ENCODE assay signal across 16 cellular contexts in genomic region chr4:184289179-184289535, GRCh38.
DNase-seq lines count a peak whose midpoint lies in the region; ATAC-seq, FAIRE-seq and TF ChIP-seq lines count a peak whose summit lies in the region.
"Had no signal": no experiment of that assay in that cellular context is flagged by ENCODE, and none has a peak within 500 bp of the region (broad histone marks: within the 10 kb centered on the region; RNA-seq: fewer than 3 reads in every experiment).

No MANE protein-coding gene starts in this region.

- H3K9ac ChIP-seq in BLaER1 treated with 17β-estradiol and CSF1 and Interleukin-3, amounts not matched to agents 10 nM and 100 nM, result peak overlapping the region in 2 of 11 experiments; percentile 3 to 29; a peak in 1 of 22 replicates
- H3K9ac ChIP-seq in IMR-90 (ENCODE audit: low read depth, low read length) (no peak overlapping the region), colonic mucosa (ENCODE audit: low read depth in 2 of 2, low read length in 2 of 2) (peak overlapping the region in 1 of 2 donors; percentile 55), kidney (ENCODE audit: low read length in 2 of 2) (no peak overlapping the region)

- H4K91ac ChIP-seq in IMR-90 (ENCODE audit: insufficient read depth, low read depth, low read length), result no peak overlapping the region

- no peak overlapping the region for H2AK5ac ChIP-seq in IMR-90 (ENCODE audit: low read depth, low read length)

- TF ChIP-seq POLR2A in IMR-90 (IDR thresholded peaks at IDR 0.05; ENCODE audit: low read depth, low read length) (no peak), GM18505 (IDR thresholded peaks at IDR 0.05; ENCODE audit: borderline replicate concordance, extremely low read depth, insufficient read depth, insufficient read length) (no peak)

- H3K27ac ChIP-seq in BLaER1 treated with 17β-estradiol and CSF1 and Interleukin-3, amounts not matched to agents 10 nM and 100 nM, result 0 out of 22 replicates have a peak overlapping the region, but pooled peaks of 1 of the 11 experiments have one; percentile 10
- H3K27ac ChIP-seq in IMR-90 (ENCODE audit: insufficient read depth, low read length) (no peak overlapping the region), colonic mucosa (peak overlapping the region; percentile 4), kidney (ENCODE audit: low read depth in 2 of 2, low read length in 2 of 2) (no peak overlapping the region)
- H3K27ac ChIP-seq in naive thymus-derived CD4-positive, alpha-beta T cell (ENCODE audit: low read depth, low read length), result no peak overlapping the region
- H3K27ac ChIP-seq: HL-60 had no signal

- H4K20me1 ChIP-seq in BLaER1 treated with 17β-estradiol and CSF1 and Interleukin-3, amounts not matched to agents 10 nM and 100 nM, result no peaks in the 10 kb centered on the region
- no peaks in the 10 kb centered on the region for H4K20me1 ChIP-seq in IMR-90 (ENCODE audit: insufficient read depth, low read length)

- H3K9me3 ChIP-seq in BLaER1 treated with 17β-estradiol and CSF1 and Interleukin-3, amounts not matched to agents 10 nM and 100 nM (replicated peaks in 1 of 11), result no peaks in the 10 kb centered on the region
- no peaks in the 10 kb centered on the region for H3K9me3 ChIP-seq in IMR-90 (ENCODE audit: control insufficient read depth, insufficient read depth, low read length)
- no peaks in the 10 kb centered on the region for H3K9me3 ChIP-seq in colonic mucosa
- H3K9me3 ChIP-seq in naive thymus-derived CD4-positive, alpha-beta T cell (ENCODE audit: control insufficient read depth in 2 of 3, low read length in 3 of 3), result no peaks in the 10 kb centered on the region
- H3K9me3 ChIP-seq in kidney (ENCODE audit: control insufficient read depth in 1 of 2, low read length in 2 of 2), result no peaks in the 10 kb centered on the region
- H3K9me3 ChIP-seq: mucosa of descending colon had no signal

- no peaks in the 10 kb centered on the region for H3K36me3 ChIP-seq in BLaER1 treated with 17β-estradiol and CSF1 and Interleukin-3, amounts not matched to agents 10 nM and 100 nM
- H3K36me3 ChIP-seq in IMR-90 (ENCODE audit: control insufficient read depth, insufficient read depth, low read length) (no peaks in the 10 kb centered on the region), colonic mucosa (no peaks in the 10 kb centered on the region), kidney (ENCODE audit: control insufficient read depth in 1 of 2, insufficient read depth in 2 of 2, low read length in 2 of 2) (no peaks in the 10 kb centered on the region)
- no peaks in the 10 kb centered on the region for H3K36me3 ChIP-seq in naive thymus-derived CD4-positive, alpha-beta T cell (ENCODE audit: control insufficient read depth in 2 of 3, insufficient read depth in 3 of 3, low read length in 3 of 3)

- no peak overlapping the region for H3K56ac ChIP-seq in IMR-90 (ENCODE audit: extremely low read depth, insufficient read depth, low read length)

- intact Hi-C loops in IMR-90 (cut with micrococcal nuclease), result no loop called here
- intact Hi-C loops in colonic mucosa (cut with DNase I), result loop anchor here (5.0 to 10.0 kb wide), 2 partner anchors 106 to 248 kb away; no protein-coding TSS in a partner anchor
- intact Hi-C loops in naive thymus-derived CD4-positive, alpha-beta T cell (cut with micrococcal nuclease), result no loop called here
- intact Hi-C loops in kidney (cut with DNase I), result no loop called here

- no peak overlapping the region for H4K8ac ChIP-seq in IMR-90 (ENCODE audit: low read depth in 2 of 2, low read length in 2 of 2)

- BruUV-seq in IMR-90 (replicated peaks; lab: Mats Ljungman, UMichigan), result no TSS peak

- H2BK15ac ChIP-seq in IMR-90 (ENCODE audit: low read depth, low read length), result no peak overlapping the region

- peak overlapping the region; percentile 38 to 84 (median 69) for H3K4me2 ChIP-seq in BLaER1 treated with 17β-estradiol and CSF1 and Interleukin-3, amounts not matched to agents 10 nM and 100 nM
- no peak overlapping the region for H3K4me2 ChIP-seq in IMR-90 (ENCODE audit: low read depth, low read length)

- DNase-seq in IMR-90 (no peak), colonic mucosa (no peak), GM20000 (ENCODE audit: low spot score) (no peak), kidney (no peak), NOMO-1 treated with DMSO at 0.1 percent for 48 hours (lab: John Stamatoyannopoulos, UW; ENCODE audit: unreplicated experiment) (no peak)
- DNase-seq in naive thymus-derived CD4-positive, alpha-beta T cell, result no peak
- DNase-seq: activated effector memory CD4-positive, alpha-beta T cell treated with anti-CD3 and anti-CD28 coated beads, Interleukin-2, amount 50 U/mL, for 16 hours; aorta; immature natural killer cell; Kasumi-1; NCI-H1436; NCI-H2227 treated with DMSO at 0.1 percent for 48 hours had no signal

- no peak overlapping the region for H3K4ac ChIP-seq in IMR-90 (ENCODE audit: low read depth, low read length)

- ATAC-seq in IMR-90 (ENCODE audit: low read depth), result no peak
- ATAC-seq in naive thymus-derived CD4-positive, alpha-beta T cell, result no peak
- no peak for ATAC-seq in GM18505 (IDR thresholded peaks at IDR 0.05; ENCODE audit: unreplicated experiment)

- POLR2A ChIA-PET in IMR-90 (lab: Charles Lee; ENCODE audit: unreplicated experiment), result no interaction called here
- POLR2A ChIA-PET in naive thymus-derived CD4-positive, alpha-beta T cell (lab: Charles Lee), result interaction anchor here (0.5 kb wide), 1 partner anchor 257 kb away, joined by 3 read pairs; no protein-coding TSS in a partner anchor

- peaks cover 3% of the 10 kb centered on the region; the same call in 1 of the 2 replicates for H3K9me1 ChIP-seq in IMR-90 (ENCODE audit: insufficient read depth, low read length)

- H3K4me3 ChIP-seq in BLaER1 treated with 17β-estradiol and CSF1 and Interleukin-3, amounts not matched to agents 10 nM and 100 nM, result no peak overlapping the region
- no peak overlapping the region for H3K4me3 ChIP-seq in IMR-90 (ENCODE audit: insufficient read depth, low read depth, low read length)
- H3K4me3 ChIP-seq in colonic mucosa, result no peak overlapping the region
- no peak overlapping the region for H3K4me3 ChIP-seq in naive thymus-derived CD4-positive, alpha-beta T cell (ENCODE audit: low read length)
- no peak overlapping the region for H3K4me3 ChIP-seq in kidney (ENCODE audit: low read length in 2 of 2)
- H3K4me3 ChIP-seq: mucosa of descending colon had no signal

- no peaks in the 10 kb centered on the region for H3K79me1 ChIP-seq in IMR-90 (ENCODE audit: low read depth in 1 of 2, low read length in 2 of 2)

- no peak overlapping the region for H2AK9ac ChIP-seq in IMR-90 (replicated peaks; ENCODE audit: low read depth, low read length, poor library complexity)

- no peak overlapping the region for H3K23ac ChIP-seq in IMR-90 (ENCODE audit: low read depth, low read length)

- H3K27me3 ChIP-seq in BLaER1 treated with 17β-estradiol and CSF1 and Interleukin-3, amounts not matched to agents 10 nM and 100 nM, result no peaks in the 10 kb centered on the region
- H3K27me3 ChIP-seq in IMR-90 (ENCODE audit: control insufficient read depth, insufficient read depth, low read length) (no peaks in the 10 kb centered on the region), colonic mucosa (no peaks in the 10 kb centered on the region)
- H3K27me3 ChIP-seq in naive thymus-derived CD4-positive, alpha-beta T cell (ENCODE audit: control insufficient read depth in 2 of 2, insufficient read depth in 2 of 2, low read length in 2 of 2), result no peaks in the 10 kb centered on the region

- dilution Hi-C loops in IMR-90 (cut with HindIII; ENCODE audit: low sequenced_read_pairs, unreplicated experiment), result no loop called here

- no peak overlapping the region for H2BK5ac ChIP-seq in IMR-90 (ENCODE audit: low read depth, low read length, poor library complexity, severe bottlenecking)

- TF ChIP-seq CTCF in IMR-90 (conservative IDR thresholded peaks at IDR 0.05; ENCODE audit: low read depth, low read length) (no peak), colonic mucosa (IDR thresholded peaks at IDR 0.05) (no peak), GM20000 (IDR thresholded peaks at IDR 0.05; ENCODE audit: extremely low read depth, missing control alignments) (no peak), kidney (IDR thresholded peaks at IDR 0.05; ENCODE audit: borderline replicate concordance, extremely low read depth, insufficient read depth) (no peak)

- peaks cover 16 to 34% (median 27%) of the 10 kb centered on the region in 7 donors for H3K4me1 Mint-ChIP-seq in naive thymus-derived CD4-positive, alpha-beta T cell

- no peak overlapping the region for H2BK120ac ChIP-seq in IMR-90 (ENCODE audit: low read depth, low read length)

- no peak overlapping the region for H2BK20ac ChIP-seq in IMR-90 (ENCODE audit: low read depth, low read length)

- no peak overlapping the region for H4K5ac ChIP-seq in IMR-90 (ENCODE audit: low read depth, low read length)

- CTCF ChIA-PET in IMR-90 (lab: Yijun Ruan, JAX), result no interaction called here
- CTCF ChIA-PET in naive thymus-derived CD4-positive, alpha-beta T cell (lab: Charles Lee), result no interaction called here

- in situ Hi-C loops in IMR-90 (cut with MboI; ENCODE audit: low sequenced_read_pairs), result loop anchor here (5.0 kb wide), 1 partner anchor 188 kb away; no protein-coding TSS in a partner anchor

- H3K14ac ChIP-seq in IMR-90 (replicated peaks; ENCODE audit: low read depth, low read length), result no peak overlapping the region

- H3K36me3 Mint-ChIP-seq in naive thymus-derived CD4-positive, alpha-beta T cell, result no peaks in the 10 kb centered on the region
- H3K36me3 Mint-ChIP-seq: immature natural killer cell had no signal

- no peaks in the 10 kb centered on the region for H3K9me3 Mint-ChIP-seq in naive thymus-derived CD4-positive, alpha-beta T cell
- H3K9me3 Mint-ChIP-seq: immature natural killer cell had no signal

- peaks cover 34 to 59% (median 50%) of the 10 kb centered on the region in 10 experiments for H3K4me1 ChIP-seq in BLaER1 treated with 17β-estradiol and CSF1 and Interleukin-3, amounts not matched to agents 10 nM and 100 nM
- peaks cover 2% of the 10 kb centered on the region; the same call in 1 of the 2 replicates for H3K4me1 ChIP-seq in IMR-90 (ENCODE audit: control insufficient read depth, insufficient read depth, low read length)
- H3K4me1 ChIP-seq in colonic mucosa, result peaks cover 5% of the 10 kb centered on the region
- H3K4me1 ChIP-seq in naive thymus-derived CD4-positive, alpha-beta T cell (ENCODE audit: control insufficient read depth in 2 of 2, insufficient read depth in 2 of 2, low read length in 2 of 2), result peaks cover 5 to 15% of the 10 kb centered on the region in 2 donors
- peaks cover 0 to 7% of the 10 kb centered on the region in 2 donors for H3K4me1 ChIP-seq in kidney (ENCODE audit: control insufficient read depth in 1 of 2, insufficient read depth in 1 of 2, low read depth in 1 of 2, low read length in 2 of 2)

- H3K4me3 Mint-ChIP-seq in naive thymus-derived CD4-positive, alpha-beta T cell, result peak overlapping the region in 6 of 10 donors; percentile 14 to 63 (median 40)
- H3K4me3 Mint-ChIP-seq: immature natural killer cell had no signal

- peak overlapping the region in 2 of 9 donors; percentile 3 to 77 for H3K27ac Mint-ChIP-seq in naive thymus-derived CD4-positive, alpha-beta T cell
- H3K27ac Mint-ChIP-seq: immature natural killer cell had no signal

- no peaks in the 10 kb centered on the region for H3K27me3 Mint-ChIP-seq in naive thymus-derived CD4-positive, alpha-beta T cell

- FAIRE-seq in kidney (lab: Jason Lieb, UNC), result no peak

- H2AFZ ChIP-seq in IMR-90 (replicated peaks; ENCODE audit: low read length, poor library complexity), result peak overlapping the region; percentile 3

- no CpG with 5 or more reads among the region's 3 CpGs for WGBS in IMR-90 (ENCODE audit: extremely low coverage in 2 of 2, insufficient read length in 1 of 2), 2 experiments

- no peak for TF ChIP-seq RAD21 in IMR-90 (IDR thresholded peaks at IDR 0.05; ENCODE audit: low read length)

- no peak overlapping the region for H3K18ac ChIP-seq in IMR-90 (ENCODE audit: low read depth, low read length)
